ENCODE assay signal across 1 cellular context in genomic region chr12:131369094-131369845, GRCh38.
TF ChIP-seq lines count a peak whose summit lies in the region.

No MANE protein-coding gene starts in this region.

TF ChIP-seq in HepG2, 621 proteins besides CTCF, POLR2A, EP300 and RAD21 (continued from another document):
- TF ChIP-seq STAT6 (CRISPR knock-in tag; IDR thresholded peaks at IDR 0.05; ENCODE audit: borderline replicate concordance): no peak
- TF ChIP-seq XBP1 (CRISPR knock-in tag; IDR thresholded peaks at IDR 0.05): no peak
- no peak for TF ChIP-seq ZEB1 (IDR thresholded peaks at IDR 0.05; ENCODE audit: insufficient replicate concordance, low read depth)
- TF ChIP-seq ZNF777 (CRISPR knock-in tag; IDR thresholded peaks at IDR 0.05): no peak
- TF ChIP-seq TARDBP (CRISPR knock-in tag; IDR thresholded peaks at IDR 0.05): no peak
- no peak for TF ChIP-seq NFYC (CRISPR knock-in tag; IDR thresholded peaks at IDR 0.05)
- no peak for TF ChIP-seq ZNF225 (CRISPR knock-in tag; IDR thresholded peaks at IDR 0.05)
- TF ChIP-seq ZNF839 (CRISPR knock-in tag; IDR thresholded peaks at IDR 0.05; ENCODE audit: borderline replicate concordance): no peak
- no peak for TF ChIP-seq MAFG (CRISPR knock-in tag; IDR thresholded peaks at IDR 0.05)
- TF ChIP-seq MYC (CRISPR knock-in tag; IDR thresholded peaks at IDR 0.05; ENCODE audit: borderline replicate concordance): no peak
- no peak for TF ChIP-seq KLF12 (CRISPR knock-in tag; IDR thresholded peaks at IDR 0.05; ENCODE audit: borderline replicate concordance)
- no peak for TF ChIP-seq SALL2 (CRISPR knock-in tag; IDR thresholded peaks at IDR 0.05)
- no peak for TF ChIP-seq NPAS2 (CRISPR knock-in tag; IDR thresholded peaks at IDR 0.05; ENCODE audit: borderline replicate concordance)
- no peak for TF ChIP-seq SP1 (IDR thresholded peaks at IDR 0.05)
- no peak for TF ChIP-seq SP1 (CRISPR knock-in tag; IDR thresholded peaks at IDR 0.05)
